In genomic region chr1:235060607-235061470, GRCh38 we compare ENCODE assay signal across 10 cellular contexts.
DNase-seq lines count a peak whose midpoint lies in the region; ATAC-seq and TF ChIP-seq lines count a peak whose summit lies in the region.
"Had no signal": no experiment of that assay in that cellular context is flagged by ENCODE, and none has a peak within 500 bp of the region (broad histone marks: within the 10 kb centered on the region; RNA-seq: fewer than 3 reads in every experiment).

No MANE protein-coding gene starts in this region.

- H3K4me3 Mint-ChIP-seq in brain: peak overlapping the region in 3 of 5 experiments; percentile 9 to 57 (median 10)
- no peak overlapping the region for H3K4me3 Mint-ChIP-seq in activated naive CD4-positive, alpha-beta T cell treated with anti-CD3 and anti-CD28 coated beads for 36 hours
- H3K4me3 Mint-ChIP-seq: activated CD4-positive, alpha-beta T cell treated with anti-CD3 and anti-CD28 coated beads, Interleukin-2, amount 10 ng/mL, durations not matched to agents 7 days and 5 days had no signal

- CTCF ChIA-PET in activated naive CD4-positive, alpha-beta T cell treated with anti-CD3 and anti-CD28 coated beads for 36 hours (lab: Charles Lee): no interaction called here

- H3K9me3 ChIP-seq in right atrium auricular region (no peaks in the 10 kb centered on the region), left lung (no peaks in the 10 kb centered on the region)

- H3K36me3 ChIP-seq in right atrium auricular region (no peaks in the 10 kb centered on the region), left lung (no peaks in the 10 kb centered on the region)

- H3K27me3 ChIP-seq in right atrium auricular region: no peaks in the 10 kb centered on the region
- H3K27me3 ChIP-seq in left lung: no peaks in the 10 kb centered on the region

- ATAC-seq in Right ventricle myocardium superior (ENCODE audit: poor library complexity) (peak; percentile 61), left lung (peak; percentile 41)

- in situ Hi-C loops in GM13976 (cut with MboI; ENCODE audit: low sequenced_read_pairs, unreplicated experiment): no loop called here

- H3K4me1 Mint-ChIP-seq in brain: peaks cover 46% of the 10 kb centered on the region
- H3K4me1 Mint-ChIP-seq in activated naive CD4-positive, alpha-beta T cell treated with anti-CD3 and anti-CD28 coated beads for 36 hours (ENCODE audit: low read depth): peaks cover 15% of the 10 kb centered on the region

- DNase-seq in Right ventricle myocardium superior (no peak), right atrium auricular region (ENCODE audit: low spot score) (no peak), left lung (no peak), retina (no peak), GM13976 (ENCODE audit: low spot score) (no peak), NCI-H446 (lab: John Stamatoyannopoulos, UW) (no peak)
- no peak for DNase-seq in activated naive CD4-positive, alpha-beta T cell treated with anti-CD3 and anti-CD28 coated beads for 36 hours
- DNase-seq: activated CD4-positive, alpha-beta T cell treated with anti-CD3 and anti-CD28 coated beads, Interleukin-2, amount 10 ng/mL, durations not matched to agents 7 days and 5 days; NCI-H82 had no signal

- H3K27ac Mint-ChIP-seq in brain: peak overlapping the region; percentile 38 to 91 (median 64)
- H3K27ac Mint-ChIP-seq in activated naive CD4-positive, alpha-beta T cell treated with anti-CD3 and anti-CD28 coated beads for 36 hours: no peak overlapping the region

- H3K36me3 Mint-ChIP-seq in brain: no peaks in the 10 kb centered on the region
- no peaks in the 10 kb centered on the region for H3K36me3 Mint-ChIP-seq in activated naive CD4-positive, alpha-beta T cell treated with anti-CD3 and anti-CD28 coated beads for 36 hours (ENCODE audit: low read depth)

- no peaks in the 10 kb centered on the region for H3K27me3 Mint-ChIP-seq in brain
- no peaks in the 10 kb centered on the region for H3K27me3 Mint-ChIP-seq in activated naive CD4-positive, alpha-beta T cell treated with anti-CD3 and anti-CD28 coated beads for 36 hours (ENCODE audit: low read depth)
- H3K27me3 Mint-ChIP-seq: activated CD4-positive, alpha-beta T cell treated with anti-CD3 and anti-CD28 coated beads, Interleukin-2, amount 10 ng/mL, durations not matched to agents 7 days and 5 days had no signal

- H3K27ac ChIP-seq in right atrium auricular region (no peak overlapping the region), left lung (no peak overlapping the region)

- no peak overlapping the region for H3K4me3 ChIP-seq in right atrium auricular region
- H3K4me3 ChIP-seq in left lung: no peak overlapping the region

- TF ChIP-seq CTCF in right atrium auricular region (IDR thresholded peaks at IDR 0.05) (no peak), brain (conservative IDR thresholded peaks at IDR 0.05) (no peak), left lung (IDR thresholded peaks at IDR 0.05) (no peak), GM13976 (IDR thresholded peaks at IDR 0.05; ENCODE audit: borderline replicate concordance, control extremely low read depth, extremely low read depth, insufficient read depth, missing control alignments) (no peak)

- H3K4me1 ChIP-seq in right atrium auricular region: peaks cover 0 to 5% of the 10 kb centered on the region in 2 donors
- H3K4me1 ChIP-seq in left lung: peaks cover 4 to 40% of the 10 kb centered on the region in 2 donors

- intact Hi-C loops in Right ventricle myocardium superior (cut with DNase I) (loop anchor here (10.0 kb wide), 1 partner anchor 46 kb away; no protein-coding TSS in a partner anchor), left lung (cut with DNase I) (no loop called here)
- intact Hi-C loops in activated naive CD4-positive, alpha-beta T cell treated with anti-CD3 and anti-CD28 coated beads for 36 hours (cut with micrococcal nuclease): no loop called here

- H3K9me3 Mint-ChIP-seq in brain: no peaks in the 10 kb centered on the region
- no peaks in the 10 kb centered on the region for H3K9me3 Mint-ChIP-seq in activated naive CD4-positive, alpha-beta T cell treated with anti-CD3 and anti-CD28 coated beads for 36 hours
- H3K9me3 Mint-ChIP-seq: activated CD4-positive, alpha-beta T cell treated with anti-CD3 and anti-CD28 coated beads, Interleukin-2, amount 10 ng/mL, durations not matched to agents 7 days and 5 days had no signal
